32 cellular contexts compared by ENCODE assay signal in genomic region chr5:73178265-73178664, GRCh38. TPM values are rescaled to one million over a fixed set of nuclear protein-coding genes. Genes with fewer than 3 reads are reported as not detected.
"Had no signal": no experiment of that assay in that cellular context is flagged by ENCODE, and none has a peak within 500 bp of the region (broad histone marks: within the 10 kb centered on the region; RNA-seq: fewer than 3 reads in every experiment).

No MANE protein-coding gene starts in this region.

- DNase-seq: stimulated activated CD4-positive, alpha-beta T cell treated with anti-CD3 and anti-CD28 coated beads, Interleukin-2, amount 100 ng/mL, for 48 hours; stimulated activated CD4-positive, alpha-beta T cell treated with anti-CD3 and anti-CD28 coated beads, Interleukin-4, amount 100 ng/mL, for 1 hour; stimulated activated CD4-positive, alpha-beta T cell treated with anti-CD3 and anti-CD28 coated beads, Interleukin-4, amount 100 ng/mL, for 24 hours; stimulated activated CD4-positive, alpha-beta T cell treated with anti-CD3 and anti-CD28 coated beads, Interleukin-4, amount 100 ng/mL, for 4 hours; stimulated activated CD8-positive, alpha-beta memory T cell treated with anti-CD3 and anti-CD28 coated beads, Interleukin-4, amount 100 ng/mL, for 48 hours; stimulated activated naive B cell treated with anti-CD40 and anti-IgM and Interleukin-4, amounts not matched to agents 10 μg/mL and 1 μg/mL and 100 μg/mL, for 72 hours; stimulated activated naive CD4-positive, alpha-beta T cell; stimulated activated naive CD4-positive, alpha-beta T cell treated with Interleukin-2 at 50 U/mL for 16 hours; stimulated activated naive CD8-positive, alpha-beta T cell treated with anti-CD3 and anti-CD28 coated beads, Interleukin-15, amount 100 ng/mL, for 72 hours; stimulated activated naive CD8-positive, alpha-beta T cell treated with anti-CD3 and anti-CD28 coated beads, Interleukin-15, Interleukin-2, amounts not matched to agents 100 U/mL and 50 U/mL, for 24 hours; stomach; substantia nigra; testis; thyroid gland; tibial artery; transverse colon; trophoblast cell; upper lobe of left lung; upper lobe of right lung; uterus had no signal

- H3K4me1 Mint-ChIP-seq: stimulated activated naive CD8-positive, alpha-beta T cell treated with anti-CD3 and anti-CD28 coated beads, Interleukin-15, amount 100 ng/mL, for 72 hours had no signal

- H3K36me3 ChIP-seq: stomach, suprapubic skin, thoracic aorta, thyroid gland, tibial artery, tibial nerve, transverse colon, upper lobe of left lung, upper lobe of right lung, uterus, vagina had no signal

- H3K27ac ChIP-seq: stomach, suprapubic skin, testis, thoracic aorta, thyroid gland, tibial artery, tibial nerve, transverse colon, upper lobe of left lung, upper lobe of right lung, uterus, vagina had no signal

- H3K36me3 Mint-ChIP-seq: stimulated activated memory B cell treated with anti-CD40 and anti-IgM and Interleukin-4, amounts not matched to agents 10 μg/mL and 1 μg/mL and 100 μg/mL, for 72 hours; stimulated activated naive B cell treated with anti-CD40 and anti-IgM and Interleukin-4, amounts not matched to agents 10 μg/mL and 1 μg/mL and 100 μg/mL, for 72 hours; type B pancreatic cell had no signal

- H3K9me3 Mint-ChIP-seq: stimulated activated memory B cell treated with anti-CD40 and anti-IgM and Interleukin-4, amounts not matched to agents 10 μg/mL and 1 μg/mL and 100 μg/mL, for 72 hours; stimulated activated naive B cell treated with anti-CD40 and anti-IgM and Interleukin-4, amounts not matched to agents 10 μg/mL and 1 μg/mL and 100 μg/mL, for 72 hours; stimulated activated naive CD8-positive, alpha-beta T cell treated with anti-CD3 and anti-CD28 coated beads, Interleukin-15, amount 100 ng/mL, for 72 hours; stimulated activated naive CD8-positive, alpha-beta T cell treated with anti-CD3 and anti-CD28 coated beads, Interleukin-15, Interleukin-2, amounts not matched to agents 100 ng/mL and 50 ng/mL, for 24 hours; type B pancreatic cell had no signal

- H3K27ac Mint-ChIP-seq: stimulated activated memory B cell treated with anti-CD40 and anti-IgM and Interleukin-4, amounts not matched to agents 10 μg/mL and 1 μg/mL and 100 μg/mL, for 72 hours; stimulated activated naive B cell treated with anti-CD40 and anti-IgM and Interleukin-4, amounts not matched to agents 10 μg/mL and 1 μg/mL and 100 μg/mL, for 72 hours; stimulated activated naive CD8-positive, alpha-beta T cell treated with anti-CD3 and anti-CD28 coated beads, Interleukin-15, amount 100 ng/mL, for 72 hours; stimulated activated naive CD8-positive, alpha-beta T cell treated with anti-CD3 and anti-CD28 coated beads, Interleukin-15, Interleukin-2, amounts not matched to agents 100 ng/mL and 50 ng/mL, for 24 hours; type B pancreatic cell had no signal

- H3K4me3 ChIP-seq: stomach, suprapubic skin, testis, thoracic aorta, thyroid gland, tibial artery, tibial nerve, transverse colon, upper lobe of left lung, upper lobe of right lung, uterus, vagina had no signal

- FAIRE-seq: urothelium cell line had no signal

- H3K27me3 ChIP-seq: testis, thyroid gland, tibial nerve, transverse colon, upper lobe of left lung, uterus, vagina had no signal

- H3K4me3 Mint-ChIP-seq: stimulated activated memory B cell treated with anti-CD40 and anti-IgM and Interleukin-4, amounts not matched to agents 10 μg/mL and 1 μg/mL and 100 μg/mL, for 72 hours; stimulated activated naive B cell treated with anti-CD40 and anti-IgM and Interleukin-4, amounts not matched to agents 10 μg/mL and 1 μg/mL and 100 μg/mL, for 72 hours; stimulated activated naive CD8-positive, alpha-beta T cell treated with anti-CD3 and anti-CD28 coated beads, Interleukin-15, amount 100 ng/mL, for 72 hours; stimulated activated naive CD8-positive, alpha-beta T cell treated with anti-CD3 and anti-CD28 coated beads, Interleukin-15, Interleukin-2, amounts not matched to agents 100 ng/mL and 50 ng/mL, for 24 hours; type B pancreatic cell had no signal

- H3K4me1 ChIP-seq: stomach, suprapubic skin, testis, tibial artery, tibial nerve, upper lobe of left lung, upper lobe of right lung, uterus, vagina had no signal

- ATAC-seq: stimulated activated memory B cell treated with anti-CD40 and anti-IgM and Interleukin-4, amounts not matched to agents 10 μg/mL and 1 μg/mL and 100 μg/mL, for 72 hours; stimulated activated naive B cell treated with anti-CD40 and anti-IgM and Interleukin-4, amounts not matched to agents 10 μg/mL and 1 μg/mL and 100 μg/mL, for 72 hours; stimulated activated naive CD8-positive, alpha-beta T cell treated with anti-CD3 and anti-CD28 coated beads, Interleukin-15, amount 100 ng/mL, for 72 hours; stimulated activated naive CD8-positive, alpha-beta T cell treated with anti-CD3 and anti-CD28 coated beads, Interleukin-15, Interleukin-2, amounts not matched to agents 100 U/mL and 50 U/mL, for 24 hours; upper lobe of right lung had no signal

RNA-seq across cellular contexts. Expression of gene TMEM174, which starts 5.3 kb away (rescaled TPM):
- total RNA-seq: stomach, subcutaneous adipose tissue, suprapubic skin, temporal lobe, testis, thoracic aorta, tibial nerve, upper lobe of left lung, upper lobe of right lung, ureter, urinary bladder, uterus, vagina had no signal
- polyA plus RNA-seq: stomach, urinary bladder had no signal

RNA-seq across cellular contexts. Expression of gene TMEM171, which starts 57.9 kb away (rescaled TPM):
- total RNA-seq: subcutaneous adipose tissue, thoracic aorta, urinary bladder, uterus, vagina had no signal
